Comparison of ENCODE assay signal across 8 cellular contexts in the genomic region with DNA sequence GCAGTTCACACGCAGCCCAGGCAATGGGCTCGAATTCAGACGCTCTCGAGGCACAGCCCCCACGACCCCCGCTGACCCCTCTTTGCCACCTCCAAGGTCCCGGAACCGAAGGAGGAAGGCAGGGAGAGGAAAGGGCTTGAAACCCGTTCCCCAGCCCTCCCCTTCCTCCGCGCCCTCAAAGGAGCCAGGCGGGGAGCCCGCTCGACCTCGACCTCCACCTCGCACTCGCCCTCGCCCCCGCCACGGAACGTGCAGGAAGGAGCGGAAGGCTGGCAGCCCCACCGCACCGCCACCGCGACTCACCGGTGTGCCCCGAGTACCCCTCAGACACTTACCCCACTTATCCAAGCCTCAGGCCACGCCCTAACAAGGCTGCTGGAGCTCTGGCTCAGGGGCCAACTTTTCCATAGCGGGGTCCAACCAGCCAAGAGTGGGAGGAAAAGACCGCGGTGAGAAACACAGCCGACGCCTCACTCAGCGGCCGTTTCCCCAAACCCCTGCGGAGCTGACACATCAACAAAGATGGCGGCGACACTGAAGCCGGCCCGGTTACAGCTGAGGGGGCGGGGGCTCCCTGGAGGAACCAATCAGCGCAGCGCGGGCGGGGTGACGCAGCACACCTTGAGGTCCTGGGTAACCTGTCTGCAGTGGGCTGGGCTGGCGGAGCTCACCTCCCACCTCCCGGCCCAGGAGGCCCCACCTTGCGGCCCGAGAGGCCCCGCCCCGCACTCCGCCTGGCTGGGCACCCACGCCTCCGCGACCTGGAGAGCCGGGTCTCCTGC. TPM values are rescaled to one million over a fixed set of nuclear protein-coding genes. Genes with fewer than 3 reads are reported as not detected.
DNase-seq lines count a peak whose midpoint lies in the region; ATAC-seq and TF ChIP-seq lines count a peak whose summit lies in the region.

A gene (minus strand): TSS at position 524 of the 782 bp plus-strand sequence. CDS start 10,935 bp downstream, outside the sequence.

- peak; percentile 64 for TF ChIP-seq POLR2A in right lobe of liver (IDR thresholded peaks at IDR 0.05)

- intact Hi-C loops in dorsolateral prefrontal cortex (cut with DNase I) (no loop called here), right lobe of liver (cut with DNase I) (no loop called here)

- peak within 1 kb of the TSS; percentile 93 to 99 (median 98) for H3K4me3 Mint-ChIP-seq in CD4-positive, CD25-positive, alpha-beta regulatory T cell
- H3K4me3 Mint-ChIP-seq in activated CD4-positive, alpha-beta memory T cell treated with anti-CD3 and anti-CD28 coated beads, Interleukin-2, amount 10 ng/mL, durations not matched to agents 7 days and 5 days = peak within 1 kb of the TSS; percentile 97

- peaks cover 0 to under 1% of the 10 kb centered on the region in 2 experiments for H3K9me3 ChIP-seq in CD4-positive, CD25-positive, alpha-beta regulatory T cell (ENCODE audit: control insufficient read depth in 2 of 2, low read length in 2 of 2)
- H3K9me3 ChIP-seq in right lobe of liver = peaks cover 0 to under 1% (median 0%) of the 10 kb centered on the region in 4 donors

- POLR2A ChIA-PET in activated CD4-positive, alpha-beta memory T cell treated with anti-CD3 and anti-CD28 coated beads, Interleukin-2, amount 10 ng/mL, durations not matched to agents 7 days and 5 days (lab: Charles Lee) = interaction anchor here (0.8 to 2.0 kb wide), 15 partner anchors 14 to 1798 kb away, joined by 3 to 8 read pairs (median 4); a partner anchor contains a TSS

- peaks cover 17% of the 10 kb centered on the region for H3K27me3 Mint-ChIP-seq in CD4-positive, CD25-positive, alpha-beta regulatory T cell
- peaks cover 8% of the 10 kb centered on the region for H3K27me3 Mint-ChIP-seq in activated CD4-positive, alpha-beta memory T cell treated with anti-CD3 and anti-CD28 coated beads, Interleukin-2, amount 10 ng/mL, durations not matched to agents 7 days and 5 days

- H3K4me3 ChIP-seq in CD4-positive, CD25-positive, alpha-beta regulatory T cell (ENCODE audit: low read depth, low read length) = peak within 1 kb of the TSS; percentile 98
- H3K4me3 ChIP-seq in dorsolateral prefrontal cortex (peak within 1 kb of the TSS; percentile 71 to 100 (median 91)), right lobe of liver (peak within 1 kb of the TSS; percentile 86 to 92 (median 88))

- CTCF ChIA-PET in activated CD4-positive, alpha-beta memory T cell treated with anti-CD3 and anti-CD28 coated beads, Interleukin-2, amount 10 ng/mL, durations not matched to agents 7 days and 5 days (lab: Charles Lee) = interaction anchor here (0.5 to 1.3 kb wide), 3 partner anchors 14 to 21 kb away, joined by 3 to 5 read pairs (median 4); no protein-coding TSS in a partner anchor

- 0% methylated on average over 1 of the region's 58 CpGs for WGBS in right lobe of liver (ENCODE audit: insufficient coverage, low coverage, low lambda C conversion rate, missing lambda C conversion rate)

- peaks cover 30% of the 10 kb centered on the region for H3K4me1 ChIP-seq in CD4-positive, CD25-positive, alpha-beta regulatory T cell (ENCODE audit: control insufficient read depth, insufficient read depth, low read length, poor library complexity, severe bottlenecking)
- H3K4me1 ChIP-seq in right lobe of liver = peaks cover 0 to 11% (median 3%) of the 10 kb centered on the region in 4 donors

- H3K36me3 Mint-ChIP-seq in CD4-positive, CD25-positive, alpha-beta regulatory T cell = peaks cover 10% of the 10 kb centered on the region
- H3K36me3 Mint-ChIP-seq in activated CD4-positive, alpha-beta memory T cell treated with anti-CD3 and anti-CD28 coated beads, Interleukin-2, amount 10 ng/mL, durations not matched to agents 7 days and 5 days (ENCODE audit: low read depth) = peaks cover 33% of the 10 kb centered on the region

- peak; percentile 97 to 98 (median 98) for DNase-seq in CD4-positive, CD25-positive, alpha-beta regulatory T cell
- DNase-seq in NCI-H82 (lab: John Stamatoyannopoulos, UW) (peak; percentile 94), dorsolateral prefrontal cortex (peak; percentile 89 to 99 (median 94)), right lobe of liver (peak; percentile 98 to 99 (median 99))
- DNase-seq in activated CD4-positive, alpha-beta memory T cell treated with anti-CD3 and anti-CD28 coated beads, Interleukin-2, amount 10 ng/mL, durations not matched to agents 7 days and 5 days = peak; percentile 98
- peak; percentile 96 to 99 for DNase-seq in stimulated activated CD4-positive, alpha-beta T cell treated with anti-CD3 and anti-CD28 coated beads, Interleukin-4, amount 100 ng/mL, for 4 hours

- peak within 1 kb of the TSS; percentile 99 for H3K27ac Mint-ChIP-seq in CD4-positive, CD25-positive, alpha-beta regulatory T cell
- H3K27ac Mint-ChIP-seq in activated CD4-positive, alpha-beta memory T cell treated with anti-CD3 and anti-CD28 coated beads, Interleukin-2, amount 10 ng/mL, durations not matched to agents 7 days and 5 days = peak within 1 kb of the TSS; percentile 94

- TF ChIP-seq CTCF in dorsolateral prefrontal cortex (IDR thresholded peaks at IDR 0.05 in 54 of 56, conservative IDR thresholded peaks at IDR 0.05 in 2 of 56; ENCODE audit: low read depth in 1 of 56, partially characterized antibody in 56 of 56) = peak in 6 of 56 donors; percentile 9 to 30 (median 21)
- no peak for TF ChIP-seq CTCF in right lobe of liver (IDR thresholded peaks at IDR 0.05)

- peak; percentile 99 for ATAC-seq in CD4-positive, CD25-positive, alpha-beta regulatory T cell (ENCODE audit: low read depth in 2 of 2)
- ATAC-seq in GM19397 (IDR thresholded peaks at IDR 0.05; ENCODE audit: unreplicated experiment) = peak; percentile 99
- peak; percentile 98 for ATAC-seq in HG03565 (IDR thresholded peaks at IDR 0.05; ENCODE audit: unreplicated experiment)
- peak; percentile 96 to 100 (median 98) for ATAC-seq in right lobe of liver

- H3K9me3 Mint-ChIP-seq in CD4-positive, CD25-positive, alpha-beta regulatory T cell = peaks cover 0 to 2% (median under 1%) of the 10 kb centered on the region in 7 donors
- peaks cover under 1% of the 10 kb centered on the region for H3K9me3 Mint-ChIP-seq in activated CD4-positive, alpha-beta memory T cell treated with anti-CD3 and anti-CD28 coated beads, Interleukin-2, amount 10 ng/mL, durations not matched to agents 7 days and 5 days

- H3K4me1 Mint-ChIP-seq in CD4-positive, CD25-positive, alpha-beta regulatory T cell = peaks cover 29 to 63% (median 38%) of the 10 kb centered on the region in 4 donors
- peaks cover 35% of the 10 kb centered on the region for H3K4me1 Mint-ChIP-seq in activated CD4-positive, alpha-beta memory T cell treated with anti-CD3 and anti-CD28 coated beads, Interleukin-2, amount 10 ng/mL, durations not matched to agents 7 days and 5 days

- peaks cover 3% of the 10 kb centered on the region for H3K36me3 ChIP-seq in CD4-positive, CD25-positive, alpha-beta regulatory T cell (ENCODE audit: control insufficient read depth, insufficient read depth, low read length)
- H3K36me3 ChIP-seq in right lobe of liver = no peaks in the 10 kb centered on the region

- peaks cover 1% of the 10 kb centered on the region for H3K27me3 ChIP-seq in CD4-positive, CD25-positive, alpha-beta regulatory T cell (ENCODE audit: control insufficient read depth, insufficient read depth, low read length)
- no peaks in the 10 kb centered on the region for H3K27me3 ChIP-seq in dorsolateral prefrontal cortex
- H3K27me3 ChIP-seq in right lobe of liver = no peaks in the 10 kb centered on the region

- H3K27ac ChIP-seq in CD4-positive, CD25-positive, alpha-beta regulatory T cell (ENCODE audit: insufficient read depth, low read length, poor library complexity, severe bottlenecking) = peak within 1 kb of the TSS; percentile 81
- H3K27ac ChIP-seq in dorsolateral prefrontal cortex (peak within 1 kb of the TSS in 58 of 59 donors; percentile 30 to 96 (median 85)), right lobe of liver (peak within 1 kb of the TSS; percentile 82 to 90 (median 82))

RNA-seq across cellular contexts. Expression of the gene that starts here (rescaled TPM):
- 60.1 TPM for total RNA-seq in CD4-positive, CD25-positive, alpha-beta regulatory T cell
- 10 to 100 TPM; 17.3 to 27.1 (median 22.6) TPM for polyA plus RNA-seq in CD4-positive, CD25-positive, alpha-beta regulatory T cell
- total RNA-seq in activated CD4-positive, alpha-beta memory T cell treated with anti-CD3 and anti-CD28 coated beads, Interleukin-2, amount 10 ng/mL, durations not matched to agents 7 days and 5 days = 10 to 100 TPM; 20.0 to 22.2 TPM
- total RNA-seq in dorsolateral prefrontal cortex (10 to 100 TPM; 22.1 to 58.2 (median 37.5) TPM), right lobe of liver (10 to 100 TPM in 2 of 6 experiments, 1 to 10 TPM in 4; 4.2 to 11.7 (median 6.9) TPM)

Comparison
In these comparisons a context has a peak if more than half of its experiments do, and no peak if none do; other contexts are left out.
1. Peak in every context shown above with its lines: DNase-seq, ATAC-seq, H3K4me3 ChIP-seq and H3K27ac ChIP-seq.